ENCODE assay signal across 11 cellular contexts in genomic region chr6:40996591-40997247, GRCh38. TPM values are rescaled to one million over a fixed set of nuclear protein-coding genes. Genes with fewer than 3 reads are reported as not detected.
A peak's percentile ranks its signal among the peaks of the same experiment; 100 is the strongest.
DNase-seq lines count a peak whose midpoint lies in the region; ATAC-seq and TF ChIP-seq lines count a peak whose summit lies in the region.
"Had no signal": no experiment of that assay in that cellular context is flagged by ENCODE, and none has a peak within 500 bp of the region (broad histone marks: within the 10 kb centered on the region; RNA-seq: fewer than 3 reads in every experiment).

No MANE protein-coding gene starts in this region.

- no peak overlapping the region for H2AK5ac ChIP-seq in H9 (ENCODE audit: insufficient read length, low read length)

- DNase-seq in H9: peak; percentile 55
- peak; percentile 3 for DNase-seq in amniotic epithelial cell (ENCODE audit: low read depth)
- DNase-seq in retina: peak; percentile 67
- no peak for DNase-seq in naive thymus-derived CD8-positive, alpha-beta T cell
- no peak for DNase-seq in NCI-H226
- DNase-seq: activated naive CD8-positive, alpha-beta T cell treated with anti-CD3 and anti-CD28 coated beads, Interleukin-2, amount 10 ng/mL, durations not matched to agents 7 days and 5 days; stimulated activated CD4-positive, alpha-beta T cell treated with anti-CD3 and anti-CD28 coated beads, Interleukin-4, amount 100 ng/mL, for 4 hours had no signal

- no CpG with 5 or more reads among the region's 6 CpGs for WGBS in H9 (ENCODE audit: extremely low coverage, insufficient read length, low lambda C conversion rate)

- no peak overlapping the region for H2BK20ac ChIP-seq in H9 (ENCODE audit: low read depth, low read length, poor library complexity, severe bottlenecking)

- H3K27ac Mint-ChIP-seq in H9: peak overlapping the region; percentile 96 to 99 (median 98)
- H3K27ac Mint-ChIP-seq in naive thymus-derived CD8-positive, alpha-beta T cell: peak overlapping the region in 1 of 10 donors; percentile 35
- H3K27ac Mint-ChIP-seq: activated naive CD8-positive, alpha-beta T cell treated with anti-CD3 and anti-CD28 coated beads, Interleukin-2, amount 10 ng/mL, durations not matched to agents 7 days and 5 days; T-helper 1 cell treated with Interleukin-12 subunit alpha and Interleukin-12 subunit beta and Interleukin-4 antibody, amounts not matched to agents 30 μg/mL and 1 μg/mL, for 36 hours had no signal

- no peaks in the 10 kb centered on the region for H3K36me3 ChIP-seq in iPS-18a (ENCODE audit: control insufficient read depth, low read depth, low read length)

- H3K9ac ChIP-seq in H9 (ENCODE audit: extremely low read depth, insufficient read length, low read length) (no peak overlapping the region), iPS-18a (ENCODE audit: low read length) (peak overlapping the region; percentile 60)

- peak overlapping the region; percentile 47 for H3T11ph ChIP-seq in H9 (ENCODE audit: low read length)

- no peak overlapping the region for H2BK120ac ChIP-seq in H9 (ENCODE audit: low read depth, low read length, poor library complexity, severe bottlenecking)

- ATAC-seq in HG03280 (IDR thresholded peaks at IDR 0.05; ENCODE audit: unreplicated experiment) (no peak), GM18498 (IDR thresholded peaks at IDR 0.05; ENCODE audit: unreplicated experiment) (no peak)
- ATAC-seq in naive thymus-derived CD8-positive, alpha-beta T cell: no peak

- no peak for TF ChIP-seq CTCF in H9 (conservative IDR thresholded peaks at IDR 0.05)

- H3K14ac ChIP-seq in H9 (ENCODE audit: insufficient read depth, low read length): peak overlapping the region; percentile 66; the same call in 1 of the 2 replicates

- no peak overlapping the region for H2BK15ac ChIP-seq in H9 (ENCODE audit: low read depth, low read length)

- peak overlapping the region in 1 of 2 experiments; percentile 45; a peak in 3 of 5 replicates for H3K4me3 Mint-ChIP-seq in H9
- H3K4me3 Mint-ChIP-seq in naive thymus-derived CD8-positive, alpha-beta T cell: no peak overlapping the region
- H3K4me3 Mint-ChIP-seq: activated naive CD8-positive, alpha-beta T cell treated with anti-CD3 and anti-CD28 coated beads, Interleukin-2, amount 10 ng/mL, durations not matched to agents 7 days and 5 days; T-helper 1 cell treated with Interleukin-12 subunit alpha and Interleukin-12 subunit beta and Interleukin-4 antibody, amounts not matched to agents 30 μg/mL and 1 μg/mL, for 36 hours had no signal

- H2AFZ ChIP-seq in H9 (ENCODE audit: low read length): no peak overlapping the region

- no peak overlapping the region for H3K23ac ChIP-seq in H9 (ENCODE audit: insufficient read length, low read depth, low read length)

- peak overlapping the region; percentile 3 for H3K4me2 ChIP-seq in H9 (ENCODE audit: insufficient read depth, insufficient read length, low read length)

- peak overlapping the region; percentile 26 for H2BK12ac ChIP-seq in H9 (ENCODE audit: insufficient read length, low read depth, low read length)

- no peak overlapping the region for H3K56ac ChIP-seq in H9 (ENCODE audit: insufficient read length, low read depth, low read length)

- no peak overlapping the region for H4K8ac ChIP-seq in H9 (replicated peaks; ENCODE audit: insufficient read length, low read depth, low read length)

- no peak overlapping the region for H2BK5ac ChIP-seq in H9 (ENCODE audit: insufficient read length, low read length)

- H3K79me1 ChIP-seq in H9 (ENCODE audit: insufficient read depth, low read depth, low read length, poor library complexity, severe bottlenecking): no peaks in the 10 kb centered on the region

- POLR2A ChIA-PET in naive thymus-derived CD8-positive, alpha-beta T cell (lab: Charles Lee): no interaction called here

- H4K20me1 ChIP-seq in H9 (ENCODE audit: control insufficient read depth, insufficient read depth, insufficient read length): no peaks in the 10 kb centered on the region

- no peaks in the 10 kb centered on the region for H3K23me2 ChIP-seq in H9 (ENCODE audit: insufficient read length, low read depth, low read length, poor library complexity, severe bottlenecking)

- peak overlapping the region; percentile 19 for H3K18ac ChIP-seq in H9 (ENCODE audit: insufficient read length, low read depth, low read length)

- no peak overlapping the region for H4K91ac ChIP-seq in H9 (ENCODE audit: insufficient read length, low read depth, low read length)

- H3K4me1 ChIP-seq in H9 (ENCODE audit: insufficient read depth, low read length) (peaks cover 16% of the 10 kb centered on the region; the same call in 1 of the 2 replicates), iPS-18a (ENCODE audit: control insufficient read depth, low read depth, low read length) (peaks cover 46% of the 10 kb centered on the region)

- H3K4me1 Mint-ChIP-seq in H9: peaks cover 63 to 64% of the 10 kb centered on the region in 2 experiments
- no peaks in the 10 kb centered on the region for H3K4me1 Mint-ChIP-seq in naive thymus-derived CD8-positive, alpha-beta T cell

- peaks cover 5% of the 10 kb centered on the region for H3K27me3 Mint-ChIP-seq in H9 (ENCODE audit: low read depth)
- H3K27me3 Mint-ChIP-seq in naive thymus-derived CD8-positive, alpha-beta T cell: peaks cover 14 to 46% (median 38%) of the 10 kb centered on the region in 5 donors

- no peak overlapping the region; the same call in 1 of the 2 replicates for H3K4ac ChIP-seq in H9 (ENCODE audit: low read depth, low read length)

- peak overlapping the region; percentile 29 for H3K4me3 ChIP-seq in iPS-18a (ENCODE audit: low read length)

- peak overlapping the region; percentile 14 for H4K5ac ChIP-seq in H9 (ENCODE audit: insufficient read length, low read depth, low read length)

- H3K27ac ChIP-seq in H9 (ENCODE audit: insufficient read length, low read depth, low read length) (peak overlapping the region; percentile 72), iPS-18a (ENCODE audit: low read length) (peak overlapping the region; percentile 77)

- H3K79me2 ChIP-seq in H9 (ENCODE audit: insufficient read depth, low read length): no peaks in the 10 kb centered on the region

- H3K9me3 ChIP-seq in H9 (ENCODE audit: control insufficient read depth, low read depth, low read length) (no peaks in the 10 kb centered on the region), iPS-18a (ENCODE audit: control insufficient read depth, low read depth, low read length) (no peaks in the 10 kb centered on the region)

- 0 out of 7 replicates have a peak, but pooled peaks cover 0 to 2% (median 0%) of the 10 kb centered on the region in 3 experiments for H3K36me3 Mint-ChIP-seq in H9 (ENCODE audit: insufficient read depth in 1 of 3, low read depth in 3 of 3)
- no peaks in the 10 kb centered on the region for H3K36me3 Mint-ChIP-seq in naive thymus-derived CD8-positive, alpha-beta T cell
- H3K36me3 Mint-ChIP-seq: activated naive CD8-positive, alpha-beta T cell treated with anti-CD3 and anti-CD28 coated beads, Interleukin-2, amount 10 ng/mL, durations not matched to agents 7 days and 5 days had no signal

- H3K27me3 ChIP-seq in H9 (ENCODE audit: insufficient read depth, low read length) (no peaks in the 10 kb centered on the region), iPS-18a (ENCODE audit: control insufficient read depth, insufficient read depth, low read length) (no peaks in the 10 kb centered on the region)

- H3K9me3 Mint-ChIP-seq in H9: peaks cover 0 to 2% of the 10 kb centered on the region in 2 experiments; a peak in 1 of 5 replicates
- no peaks in the 10 kb centered on the region for H3K9me3 Mint-ChIP-seq in naive thymus-derived CD8-positive, alpha-beta T cell
- H3K9me3 Mint-ChIP-seq: activated naive CD8-positive, alpha-beta T cell treated with anti-CD3 and anti-CD28 coated beads, Interleukin-2, amount 10 ng/mL, durations not matched to agents 7 days and 5 days; T-helper 1 cell treated with Interleukin-12 subunit alpha and Interleukin-12 subunit beta and Interleukin-4 antibody, amounts not matched to agents 30 μg/mL and 1 μg/mL, for 36 hours had no signal

RNA-seq across cellular contexts. Expression of gene UNC5CL, which starts 42.3 kb away (rescaled TPM):
- total RNA-seq in H9 (2021): 0.79 and 0.81 TPM in 2 replicates
- total RNA-seq in naive thymus-derived CD8-positive, alpha-beta T cell: 1 to 10 TPM; 6.3 to 7.3 TPM
- polyA plus RNA-seq in naive thymus-derived CD8-positive, alpha-beta T cell: under 1 TPM in 2 of 3 donors, not detected in 1; 0.07 to 0.34 TPM

RNA-seq across cellular contexts. Expression of gene TSPO2, which starts 45.5 kb away (rescaled TPM):
- not detected in 2 replicates for total RNA-seq in H9 (2021)
- total RNA-seq in naive thymus-derived CD8-positive, alpha-beta T cell: not detected
- polyA plus RNA-seq in naive thymus-derived CD8-positive, alpha-beta T cell: not detected
- total RNA-seq: activated naive CD8-positive, alpha-beta T cell treated with anti-CD3 and anti-CD28 coated beads, Interleukin-2, amount 10 ng/mL, durations not matched to agents 7 days and 5 days had no signal

RNA-seq across cellular contexts. Expression of gene APOBEC2, which starts 56.3 kb away (rescaled TPM):
- not detected in 2 replicates for total RNA-seq in H9 (2021)
- total RNA-seq in naive thymus-derived CD8-positive, alpha-beta T cell: not detected
- under 1 TPM in 2 of 3 donors, not detected in 1; 0.39 to 0.45 TPM for polyA plus RNA-seq in naive thymus-derived CD8-positive, alpha-beta T cell
- total RNA-seq: activated naive CD8-positive, alpha-beta T cell treated with anti-CD3 and anti-CD28 coated beads, Interleukin-2, amount 10 ng/mL, durations not matched to agents 7 days and 5 days had no signal

Comparison
In these comparisons a context has a peak if more than half of its experiments do, and no peak if none do; other contexts are left out.
1. DNase-seq: peak in H9 (single experiment), amniotic epithelial cell (single experiment) and retina (single experiment); none in naive thymus-derived CD8-positive, alpha-beta T cell (0 of 10) and NCI-H226 (single experiment).